Comparison of ENCODE assay signal across 8 cellular contexts in the genomic region with DNA sequence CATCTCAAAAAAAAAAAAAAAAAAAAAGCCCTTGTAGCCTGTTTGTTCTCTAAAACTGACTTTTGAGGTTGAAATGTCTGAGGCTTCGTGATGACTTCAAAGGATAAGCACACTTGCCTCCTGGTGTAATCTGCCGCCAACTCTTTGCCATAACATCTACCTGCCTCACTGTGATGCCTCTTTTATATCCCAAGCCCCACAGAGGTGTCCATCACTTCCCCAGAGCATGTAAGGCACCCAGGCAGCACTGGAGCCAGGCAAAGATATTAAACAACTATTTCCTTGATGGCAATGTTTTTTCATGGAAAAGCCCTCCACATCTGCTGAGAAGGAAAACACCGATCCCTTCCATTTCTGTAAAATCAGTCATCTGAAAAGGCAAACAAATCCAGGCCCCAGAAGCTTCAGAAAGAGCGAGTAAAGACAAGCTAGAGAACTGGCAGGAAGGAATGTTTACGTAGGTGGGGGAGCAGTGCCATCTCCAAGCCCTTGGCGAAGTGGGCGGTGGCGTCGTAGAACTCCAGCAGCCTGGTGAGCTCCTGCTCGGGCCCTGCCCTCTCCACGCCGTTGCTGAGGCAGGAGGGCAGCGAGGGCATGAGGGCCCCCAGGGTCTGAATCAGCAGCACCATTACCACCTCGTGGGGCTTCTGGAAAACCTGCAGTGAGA. TPM values are rescaled to one million over a fixed set of nuclear protein-coding genes. Genes with fewer than 3 reads are reported as not detected.
A peak's percentile ranks its signal among the peaks of the same experiment; 100 is the strongest.
DNase-seq lines count a peak whose midpoint lies in the region; ATAC-seq, FAIRE-seq and TF ChIP-seq lines count a peak whose summit lies in the region.

No MANE protein-coding gene starts in this region.

- 89% methylated on average over 14 of the region's 14 CpGs for WGBS in thymus

- H3K9me3 ChIP-seq in Panc1 (ENCODE audit: control insufficient read depth, insufficient read depth, low read depth, low read length) (no peaks in the 10 kb centered on the region), kidney (ENCODE audit: control insufficient read depth in 1 of 2, low read length in 2 of 2) (no peaks in the 10 kb centered on the region), thymus (ENCODE audit: control insufficient read depth) (no peaks in the 10 kb centered on the region)

- CTCF ChIA-PET in Panc1 (lab: Charles Lee): interaction anchor here (0.6 to 2.7 kb wide), 3 partner anchors 10 to 89 kb away, joined by 3 to 10 read pairs (median 5); no protein-coding TSS in a partner anchor

- no peak overlapping the region for H3K27ac Mint-ChIP-seq in activated T-cell treated with anti-CD3 and anti-CD28 coated beads, Interleukin-2, amount 50 U/mL, for 24 hours

- H3K27me3 ChIP-seq in Panc1 (ENCODE audit: control insufficient read depth, insufficient read depth, low read length): no peaks in the 10 kb centered on the region
- H3K27me3 ChIP-seq in thymus (ENCODE audit: control insufficient read depth, insufficient read depth): no peaks in the 10 kb centered on the region

- peaks cover 61% of the 10 kb centered on the region for H3K36me3 Mint-ChIP-seq in activated T-cell treated with anti-CD3 and anti-CD28 coated beads, Interleukin-2, amount 50 U/mL, for 24 hours (ENCODE audit: low read depth)

- in situ Hi-C loops in Panc1 (cut with HindIII; ENCODE audit: low pct_unique_long_range_greater_than_20kb, low sequenced_read_pairs): no loop called here

- H3K36me3 ChIP-seq in Panc1 (ENCODE audit: control insufficient read depth, insufficient read depth, low read length) (no peaks in the 10 kb centered on the region), kidney (ENCODE audit: control insufficient read depth in 1 of 2, insufficient read depth in 2 of 2, low read length in 2 of 2) (peaks cover 4 to 5% of the 10 kb centered on the region in 2 donors), thymus (ENCODE audit: control insufficient read depth, insufficient read depth) (peaks cover 13% of the 10 kb centered on the region)

- ATAC-seq in Panc1 (peak; percentile 59), GM21619 (IDR thresholded peaks at IDR 0.05; ENCODE audit: unreplicated experiment) (no peak)

- TF ChIP-seq CTCF in Panc1 (IDR thresholded peaks at IDR 0.05) (no peak), kidney (IDR thresholded peaks at IDR 0.05; ENCODE audit: borderline replicate concordance, extremely low read depth, insufficient read depth) (no peak)

- intact Hi-C loops in Panc1 (cut with micrococcal nuclease; ENCODE audit: unreplicated experiment) (no loop called here), kidney (cut with DNase I) (no loop called here)

- H3K9me3 Mint-ChIP-seq in activated T-cell treated with anti-CD3 and anti-CD28 coated beads, Interleukin-2, amount 50 U/mL, for 24 hours: no peaks in the 10 kb centered on the region

- H3K9ac ChIP-seq in kidney (ENCODE audit: low read length in 2 of 2): peak overlapping the region in 1 of 2 donors; percentile 40

- peak; percentile 42 to 75 (median 58) for DNase-seq in NCI-H1417 (lab: John Stamatoyannopoulos, UW)
- no peak for DNase-seq in NCI-H1417 treated with DMSO at 0.1 percent for 48 hours (lab: John Stamatoyannopoulos, UW)
- no peak for DNase-seq in Panc1 (ENCODE audit: low read depth, low spot score)
- peak; percentile 82 for DNase-seq in kidney
- no peak for DNase-seq in activated T-cell treated with anti-CD3 and anti-CD28 coated beads, Interleukin-2, amount 50 U/mL, for 24 hours
- no peak for DNase-seq in activated naive CD4-positive, alpha-beta T cell treated with anti-CD3 and anti-CD28 coated beads, Interleukin-2, amount 50 U/mL, for 16 hours

- peaks cover 34% of the 10 kb centered on the region for H3K4me1 ChIP-seq in Panc1 (ENCODE audit: control insufficient read depth, insufficient read depth, low read length)
- H3K4me1 ChIP-seq in kidney (ENCODE audit: control insufficient read depth in 1 of 2, insufficient read depth in 1 of 2, low read depth in 1 of 2, low read length in 2 of 2): peaks cover 0 to 4% of the 10 kb centered on the region in 2 donors
- H3K4me1 ChIP-seq in thymus (ENCODE audit: control insufficient read depth, insufficient read depth, low read length): no peaks in the 10 kb centered on the region

- no peak for FAIRE-seq in kidney (lab: Jason Lieb, UNC)

- H3K4me3 ChIP-seq in Panc1 (ENCODE audit: low read depth in 2 of 2, low read length in 2 of 2) (no peak overlapping the region), kidney (ENCODE audit: low read length in 2 of 2) (no peak overlapping the region), thymus (ENCODE audit: low read length) (no peak overlapping the region)

- no peaks in the 10 kb centered on the region for H3K27me3 Mint-ChIP-seq in activated T-cell treated with anti-CD3 and anti-CD28 coated beads, Interleukin-2, amount 50 U/mL, for 24 hours

- no TSS peak for BruUV-seq in Panc1 (replicated peaks; lab: Mats Ljungman, UMichigan)

- H3K4me3 Mint-ChIP-seq in activated T-cell treated with anti-CD3 and anti-CD28 coated beads, Interleukin-2, amount 50 U/mL, for 24 hours: no peak overlapping the region

- POLR2A ChIA-PET in Panc1 (lab: Charles Lee): no interaction called here

- H3K27ac ChIP-seq in Panc1 (ENCODE audit: low read length) (peak overlapping the region; percentile 84), kidney (ENCODE audit: low read depth in 2 of 2, low read length in 2 of 2) (peak overlapping the region; percentile 6 to 51), thymus (ENCODE audit: low read depth) (peak overlapping the region; percentile 84)

- H3K4me1 Mint-ChIP-seq in activated T-cell treated with anti-CD3 and anti-CD28 coated beads, Interleukin-2, amount 50 U/mL, for 24 hours (ENCODE audit: low read depth): no peaks in the 10 kb centered on the region

RNA-seq across cellular contexts. Expression of a gene that starts 28.6 kb away (rescaled TPM):
- total RNA-seq in Panc1 (2021; ENCODE audit: unreplicated experiment) (25.3 TPM), kidney (25.2 TPM)
- 29.8 TPM for polyA plus RNA-seq in Panc1 (2012; ENCODE audit: insufficient read length)
- polyA plus RNA-seq in kidney (ENCODE audit: insufficient read depth, low read depth, low replicate concordance) (27.0 TPM), thymus (28.0 TPM)

Comparison
In these comparisons a context has a peak if more than half of its experiments do, and no peak if none do; other contexts are left out.
1. DNase-seq: peak in NCI-H1417 (3 of 3) and kidney (single experiment); none in NCI-H1417 treated with DMSO at 0.1 percent for 48 hours (single experiment), Panc1 (single experiment), activated T-cell treated with anti-CD3 and anti-CD28 coated beads, Interleukin-2, amount 50 U/mL, for 24 hours (single experiment) and activated naive CD4-positive, alpha-beta T cell treated with anti-CD3 and anti-CD28 coated beads, Interleukin-2, amount 50 U/mL, for 16 hours (single experiment).
2. H3K27ac ChIP-seq: peak in every context shown above with its lines; median percentile 84 in Panc1; 84 in thymus; 28 in kidney.